Comparison of ENCODE assay signal across 20 cellular contexts in the genomic region with DNA sequence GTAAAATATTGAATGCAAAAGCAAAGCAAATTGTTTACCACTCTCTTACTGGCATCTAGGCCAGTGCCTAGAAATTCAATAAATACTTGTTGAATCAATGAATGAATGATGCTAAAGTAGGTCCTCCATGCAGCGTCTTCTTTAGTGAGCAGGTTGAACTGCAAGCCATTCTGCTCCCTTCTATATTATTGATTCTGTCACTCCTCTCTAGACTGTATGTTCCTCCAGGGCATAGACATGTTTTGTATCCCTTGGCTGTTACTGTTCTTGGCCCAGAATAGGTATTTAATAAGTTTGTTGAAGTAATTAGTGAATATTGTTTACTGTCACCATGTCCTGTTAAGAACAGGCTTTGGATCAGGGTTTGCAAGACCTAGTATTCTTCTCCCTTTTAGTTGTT. TPM values are rescaled to one million over a fixed set of nuclear protein-coding genes. Genes with fewer than 3 reads are reported as not detected.
DNase-seq lines count a peak whose midpoint lies in the region; TF ChIP-seq lines count a peak whose summit lies in the region.
"Had no signal": no experiment of that assay in that cellular context is flagged by ENCODE, and none has a peak within 500 bp of the region (broad histone marks: within the 10 kb centered on the region; RNA-seq: fewer than 3 reads in every experiment).

No MANE protein-coding gene starts in this region.

- DNase-seq in MCF 10A (ENCODE audit: unreplicated experiment) (peak; percentile 1), breast epithelium (ENCODE audit: low spot score in 2 of 2) (no peak), chondrocyte (ENCODE audit: low spot score) (no peak), uterus (no peak), NCI-H1417 treated with DMSO at 0.1 percent for 48 hours (lab: John Stamatoyannopoulos, UW) (no peak), SHP77 (lab: John Stamatoyannopoulos, UW) (no peak)
- no peak for DNase-seq in effector memory CD4-positive, alpha-beta T cell
- DNase-seq: 8988T; activated T-cell treated with anti-CD3 and anti-CD28 coated beads, Interleukin-2, amount 50 U/mL, for 1 hour; GDM1; mucosa of descending colon; MV-4-11; NCI-H2029 treated with DMSO at 0.1 percent for 48 hours; NCI-H510A; small intestine; testis had no signal

- H3K27me3 Mint-ChIP-seq in MCF 10A (ENCODE audit: insufficient read depth, unreplicated experiment) (no peaks in the 10 kb centered on the region), chondrocyte (ENCODE audit: low read depth) (no peaks in the 10 kb centered on the region), nephron (ENCODE audit: low read depth) (no peaks in the 10 kb centered on the region)

- H3K4me1 Mint-ChIP-seq in MCF 10A (ENCODE audit: insufficient read depth, unreplicated experiment) (peaks cover 30% of the 10 kb centered on the region), chondrocyte (ENCODE audit: low read depth) (peaks cover 94% of the 10 kb centered on the region), nephron (peaks cover 33% of the 10 kb centered on the region)

- H3K27ac ChIP-seq in breast epithelium (peak overlapping the region in 1 of 2 donors; percentile 9), uterus (peak overlapping the region; percentile 73 to 95)
- no peak overlapping the region for H3K27ac ChIP-seq in effector memory CD4-positive, alpha-beta T cell (ENCODE audit: insufficient read depth, low read length, poor library complexity, severe bottlenecking)
- H3K27ac ChIP-seq: BLaER1 treated with 17β-estradiol and CSF1 and Interleukin-3, amounts not matched to agents 10 nM and 100 nM had no signal

- peaks cover 0 to 5% of the 10 kb centered on the region in 2 donors for H3K4me1 ChIP-seq in breast epithelium
- peaks cover 0 to 21% of the 10 kb centered on the region in 2 donors for H3K4me1 ChIP-seq in uterus
- no peaks in the 10 kb centered on the region for H3K4me1 ChIP-seq in effector memory CD4-positive, alpha-beta T cell (ENCODE audit: control insufficient read depth, insufficient read depth, low read length, poor library complexity, severe bottlenecking)
- H3K4me1 ChIP-seq: BLaER1 treated with 17β-estradiol and CSF1 and Interleukin-3, amounts not matched to agents 10 nM and 100 nM had no signal

- POLR2A ChIA-PET in MCF 10A (lab: Yijun Ruan, JAX) = interaction anchor here (0.8 to 1.4 kb wide), 6 partner anchors 14 to 70 kb away, joined by 3 to 13 read pairs (median 4); no protein-coding TSS in a partner anchor

- H3K27me3 ChIP-seq in breast epithelium (no peaks in the 10 kb centered on the region), uterus (no peaks in the 10 kb centered on the region)
- no peaks in the 10 kb centered on the region for H3K27me3 ChIP-seq in effector memory CD4-positive, alpha-beta T cell (replicated peaks; ENCODE audit: control insufficient read depth, insufficient read depth, low read length, poor library complexity, severe bottlenecking)
- H3K27me3 ChIP-seq: BLaER1 treated with 17β-estradiol and CSF1 and Interleukin-3, amounts not matched to agents 10 nM and 100 nM; testis had no signal

- TF ChIP-seq POLR2A in breast epithelium (IDR thresholded peaks at IDR 0.05) = no peak
- TF ChIP-seq POLR2A in uterus (IDR thresholded peaks at IDR 0.05) = no peak

- CTCF ChIA-PET in MCF 10A (lab: Yijun Ruan, JAX) = no interaction called here

- no peak for TF ChIP-seq CTCF in MCF 10A (IDR thresholded peaks at IDR 0.05; ENCODE audit: unreplicated experiment)
- TF ChIP-seq CTCF in breast epithelium (IDR thresholded peaks at IDR 0.05) = no peak
- no peak for TF ChIP-seq CTCF in chondrocyte (IDR thresholded peaks at IDR 0.05)
- no peak for TF ChIP-seq CTCF in nephron (IDR thresholded peaks at IDR 0.05; ENCODE audit: unreplicated experiment in 3 of 3)
- TF ChIP-seq CTCF in uterus (IDR thresholded peaks at IDR 0.05) = no peak

- H3K4me3 Mint-ChIP-seq in MCF 10A (ENCODE audit: unreplicated experiment) (peak overlapping the region; percentile 59), chondrocyte (ENCODE audit: unreplicated experiment) (peak overlapping the region; percentile 0), nephron (peak overlapping the region in 1 of 3 experiments; percentile 26)

- no peaks in the 10 kb centered on the region for H3K9me3 Mint-ChIP-seq in MCF 10A (ENCODE audit: unreplicated experiment)
- no peaks in the 10 kb centered on the region for H3K9me3 Mint-ChIP-seq in chondrocyte (ENCODE audit: low read depth)
- H3K9me3 Mint-ChIP-seq in nephron = no peaks in the 10 kb centered on the region
- H3K9me3 Mint-ChIP-seq: activated naive CD4-positive, alpha-beta T cell treated with anti-CD3 and anti-CD28 coated beads, Interleukin-2, amount 50 U/mL, for 72 hours had no signal

- H3K27ac Mint-ChIP-seq in MCF 10A (ENCODE audit: low read depth, unreplicated experiment) (peak overlapping the region; percentile 87), chondrocyte (ENCODE audit: unreplicated experiment) (peak overlapping the region; percentile 95), nephron (peak overlapping the region; percentile 84 to 87 (median 87))
- H3K27ac Mint-ChIP-seq: activated naive CD4-positive, alpha-beta T cell treated with anti-CD3 and anti-CD28 coated beads, Interleukin-2, amount 50 U/mL, for 72 hours had no signal

- no peaks in the 10 kb centered on the region for H3K36me3 ChIP-seq in breast epithelium
- H3K36me3 ChIP-seq in uterus = no peaks in the 10 kb centered on the region
- H3K36me3 ChIP-seq in effector memory CD4-positive, alpha-beta T cell (ENCODE audit: control insufficient read depth, insufficient read depth, low read length) = peaks cover 2% of the 10 kb centered on the region

- no TSS peak for BruUV-seq in MCF 10A (replicated peaks; lab: Mats Ljungman, UMichigan)

- H3K36me3 Mint-ChIP-seq in MCF 10A (ENCODE audit: insufficient read depth, unreplicated experiment) (peaks cover 9% of the 10 kb centered on the region), chondrocyte (ENCODE audit: low read depth) (peaks cover 6% of the 10 kb centered on the region), nephron (ENCODE audit: low read depth) (peaks cover 10% of the 10 kb centered on the region)
- H3K36me3 Mint-ChIP-seq: activated naive CD4-positive, alpha-beta T cell treated with anti-CD3 and anti-CD28 coated beads, Interleukin-2, amount 50 U/mL, for 72 hours had no signal

- intact Hi-C loops in MCF 10A (cut with micrococcal nuclease) (no loop called here), breast epithelium (cut with DNase I; ENCODE audit: low total_unique reads) (no loop called here), uterus (cut with DNase I; ENCODE audit: low total_unique reads) (no loop called here)

- peak overlapping the region in 1 of 3 donors; percentile 0 for H3K4me3 ChIP-seq in breast epithelium
- H3K4me3 ChIP-seq in uterus = no peak overlapping the region
- H3K4me3 ChIP-seq in effector memory CD4-positive, alpha-beta T cell (ENCODE audit: insufficient read depth, low read depth, low read length, poor library complexity, severe bottlenecking) = no peak overlapping the region
- H3K4me3 ChIP-seq: BLaER1 treated with 17β-estradiol and CSF1 and Interleukin-3, amounts not matched to agents 10 nM and 100 nM; GM12878; mucosa of descending colon; testis had no signal

- H3K9me3 ChIP-seq in breast epithelium = no peaks in the 10 kb centered on the region
- no peaks in the 10 kb centered on the region for H3K9me3 ChIP-seq in uterus
- no peaks in the 10 kb centered on the region for H3K9me3 ChIP-seq in effector memory CD4-positive, alpha-beta T cell (ENCODE audit: control insufficient read depth, low read length)
- H3K9me3 ChIP-seq: BLaER1 treated with 17β-estradiol and CSF1 and Interleukin-3, amounts not matched to agents 10 nM and 100 nM; mucosa of descending colon; testis had no signal

RNA-seq across cellular contexts. Expression of gene OSBPL9, which starts 43.7 kb away (rescaled TPM):
- total RNA-seq in MCF 10A (2022) = 51.7 and 60.4 TPM in 2 replicates
- total RNA-seq in breast epithelium = 100 to 1,000 TPM; 107 to 213 (median 136) TPM
- 178 to 258 TPM (median 186 TPM) in 3 replicates for total RNA-seq in chondrocyte
- 100 to 1,000 TPM in 3 of 4 donors, 10 to 100 TPM in 1; 94.0 to 122 (median 108) TPM for total RNA-seq in uterus
